In genomic region chr16:90044111-90044551, GRCh38 we compare ENCODE assay signal across 1 cellular context.
TF ChIP-seq lines count a peak whose summit lies in the region.

No MANE protein-coding gene starts in this region.

TF ChIP-seq in K562, 482 proteins besides CTCF, POLR2A, EP300 and RAD21 (continued from another document):
- TF ChIP-seq, protein P1, sequence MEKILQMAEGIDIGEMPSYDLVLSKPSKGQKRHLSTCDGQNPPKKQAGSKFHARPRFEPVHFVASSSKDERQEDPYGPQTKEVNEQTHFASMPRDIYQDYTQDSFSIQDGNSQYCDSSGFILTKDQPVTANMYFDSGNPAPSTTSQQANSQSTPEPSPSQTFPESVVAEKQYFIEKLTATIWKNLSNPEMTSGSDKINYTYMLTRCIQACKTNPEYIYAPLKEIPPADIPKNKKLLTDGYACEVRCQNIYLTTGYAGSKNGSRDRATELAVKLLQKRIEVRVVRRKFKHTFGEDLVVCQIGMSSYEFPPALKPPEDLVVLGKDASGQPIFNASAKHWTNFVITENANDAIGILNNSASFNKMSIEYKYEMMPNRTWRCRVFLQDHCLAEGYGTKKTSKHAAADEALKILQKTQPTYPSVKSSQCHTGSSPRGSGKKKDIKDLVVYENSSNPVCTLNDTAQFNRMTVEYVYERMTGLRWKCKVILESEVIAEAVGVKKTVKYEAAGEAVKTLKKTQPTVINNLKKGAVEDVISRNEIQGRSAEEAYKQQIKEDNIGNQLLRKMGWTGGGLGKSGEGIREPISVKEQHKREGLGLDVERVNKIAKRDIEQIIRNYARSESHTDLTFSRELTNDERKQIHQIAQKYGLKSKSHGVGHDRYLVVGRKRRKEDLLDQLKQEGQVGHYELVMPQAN (IDR thresholded peaks at IDR 0.05; ENCODE audit: borderline replicate concordance): no peak
- TF ChIP-seq NR2C2 (CRISPR knock-in tag; IDR thresholded peaks at IDR 0.05) (no peak), NR2C2 (tag; IDR thresholded peaks at IDR 0.05) (no peak), ZNF121 (CRISPR knock-in tag; conservative IDR thresholded peaks at IDR 0.05) (no peak), KDM5B (IDR thresholded peaks at IDR 0.05; ENCODE audit: insufficient replicate concordance, low read depth, low read length) (no peak), ZFP36 (IDR thresholded peaks at IDR 0.05; ENCODE audit: low read depth, low read length, partially characterized antibody) (no peak), MED1 (CRISPR knock-in tag; IDR thresholded peaks at IDR 0.05; ENCODE audit: borderline replicate concordance) (no peak), HNRNPL (IDR thresholded peaks at IDR 0.05; ENCODE audit: low read depth, low read length) (no peak), TBP (optimal IDR thresholded peaks at IDR 0.05; ENCODE audit: low read depth, low read length) (no peak), ZNF212 (CRISPR knock-in tag; IDR thresholded peaks at IDR 0.05) (no peak), BMI1 (IDR thresholded peaks at IDR 0.05; ENCODE audit: low read length) (no peak), PURB (CRISPR knock-in tag; IDR thresholded peaks at IDR 0.05; ENCODE audit: low read depth) (no peak), KLF10 (CRISPR knock-in tag; IDR thresholded peaks at IDR 0.05) (no peak), ZNF707 (CRISPR knock-in tag; conservative IDR thresholded peaks at IDR 0.05) (no peak), POLR2B (IDR thresholded peaks at IDR 0.05; ENCODE audit: low read depth, partially characterized antibody) (no peak), COPS2 (conservative IDR thresholded peaks at IDR 0.05) (no peak), YY1 (IDR thresholded peaks at IDR 0.05; ENCODE audit: borderline replicate concordance in 1 of 3, control insufficient read depth in 1 of 3, extremely low read depth in 1 of 3, insufficient read depth in 3 of 3, insufficient read length in 1 of 3, insufficient replicate concordance in 2 of 3, low read depth in 1 of 3, low read length in 2 of 3) (no peak), ZFX (CRISPR knock-in tag; IDR thresholded peaks at IDR 0.05) (0 out of 2 replicates have a peak, but pooled peaks have one; percentile 26), ZNF589 (CRISPR knock-in tag; IDR thresholded peaks at IDR 0.05; ENCODE audit: low read depth) (no peak), RBM34 (IDR thresholded peaks at IDR 0.05; ENCODE audit: borderline replicate concordance, insufficient read depth, low read length) (no peak), SAFB2 (IDR thresholded peaks at IDR 0.05; ENCODE audit: borderline replicate concordance, low read depth, low read length, severe bottlenecking) (no peak), ZNF311 (CRISPR knock-in tag; IDR thresholded peaks at IDR 0.05) (no peak), JUND (IDR thresholded peaks at IDR 0.05; ENCODE audit: borderline replicate concordance, low read depth, low read length) (peak; percentile 67; the same call in 1 of the 2 replicates), JUND (tag; IDR thresholded peaks at IDR 0.05; ENCODE audit: borderline replicate concordance, low read depth, low read length) (peak; percentile 36; the same call in 1 of the 3 replicates), RFX5 (IDR thresholded peaks at IDR 0.05; ENCODE audit: low read depth, low read length) (no peak), PHF21A (IDR thresholded peaks at IDR 0.05; ENCODE audit: borderline replicate concordance, low read depth) (no peak), ZKSCAN3 (CRISPR knock-in tag; IDR thresholded peaks at IDR 0.05) (no peak), KLF16 (IDR thresholded peaks at IDR 0.05) (no peak), ATF3 (IDR thresholded peaks at IDR 0.05) (peak; percentile 42; the same call in 1 of the 2 replicates), ATF3 (CRISPR knock-in tag; conservative IDR thresholded peaks at IDR 0.05) (no peak), ZNF76 (CRISPR knock-in tag; IDR thresholded peaks at IDR 0.05; ENCODE audit: borderline replicate concordance) (no peak), CBX8 (IDR thresholded peaks at IDR 0.05; ENCODE audit: borderline replicate concordance, extremely low read depth, low read depth, low read length, poor library complexity, severe bottlenecking) (no peak)
- TF ChIP-seq, protein P2, sequence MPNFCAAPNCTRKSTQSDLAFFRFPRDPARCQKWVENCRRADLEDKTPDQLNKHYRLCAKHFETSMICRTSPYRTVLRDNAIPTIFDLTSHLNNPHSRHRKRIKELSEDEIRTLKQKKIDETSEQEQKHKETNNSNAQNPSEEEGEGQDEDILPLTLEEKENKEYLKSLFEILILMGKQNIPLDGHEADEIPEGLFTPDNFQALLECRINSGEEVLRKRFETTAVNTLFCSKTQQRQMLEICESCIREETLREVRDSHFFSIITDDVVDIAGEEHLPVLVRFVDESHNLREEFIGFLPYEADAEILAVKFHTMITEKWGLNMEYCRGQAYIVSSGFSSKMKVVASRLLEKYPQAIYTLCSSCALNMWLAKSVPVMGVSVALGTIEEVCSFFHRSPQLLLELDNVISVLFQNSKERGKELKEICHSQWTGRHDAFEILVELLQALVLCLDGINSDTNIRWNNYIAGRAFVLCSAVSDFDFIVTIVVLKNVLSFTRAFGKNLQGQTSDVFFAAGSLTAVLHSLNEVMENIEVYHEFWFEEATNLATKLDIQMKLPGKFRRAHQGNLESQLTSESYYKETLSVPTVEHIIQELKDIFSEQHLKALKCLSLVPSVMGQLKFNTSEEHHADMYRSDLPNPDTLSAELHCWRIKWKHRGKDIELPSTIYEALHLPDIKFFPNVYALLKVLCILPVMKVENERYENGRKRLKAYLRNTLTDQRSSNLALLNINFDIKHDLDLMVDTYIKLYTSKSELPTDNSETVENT (CRISPR knock-in tag; IDR thresholded peaks at IDR 0.05): no peak
- TF ChIP-seq, protein P3, sequence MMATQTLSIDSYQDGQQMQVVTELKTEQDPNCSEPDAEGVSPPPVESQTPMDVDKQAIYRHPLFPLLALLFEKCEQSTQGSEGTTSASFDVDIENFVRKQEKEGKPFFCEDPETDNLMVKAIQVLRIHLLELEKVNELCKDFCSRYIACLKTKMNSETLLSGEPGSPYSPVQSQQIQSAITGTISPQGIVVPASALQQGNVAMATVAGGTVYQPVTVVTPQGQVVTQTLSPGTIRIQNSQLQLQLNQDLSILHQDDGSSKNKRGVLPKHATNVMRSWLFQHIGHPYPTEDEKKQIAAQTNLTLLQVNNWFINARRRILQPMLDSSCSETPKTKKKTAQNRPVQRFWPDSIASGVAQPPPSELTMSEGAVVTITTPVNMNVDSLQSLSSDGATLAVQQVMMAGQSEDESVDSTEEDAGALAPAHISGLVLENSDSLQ (IDR thresholded peaks at IDR 0.05): peak; percentile 67
- TF ChIP-seq, protein P4, sequence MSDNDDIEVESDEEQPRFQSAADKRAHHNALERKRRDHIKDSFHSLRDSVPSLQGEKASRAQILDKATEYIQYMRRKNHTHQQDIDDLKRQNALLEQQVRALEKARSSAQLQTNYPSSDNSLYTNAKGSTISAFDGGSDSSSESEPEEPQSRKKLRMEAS (CRISPR knock-in tag; IDR thresholded peaks at IDR 0.05): no peak
- TF ChIP-seq, protein P5, sequence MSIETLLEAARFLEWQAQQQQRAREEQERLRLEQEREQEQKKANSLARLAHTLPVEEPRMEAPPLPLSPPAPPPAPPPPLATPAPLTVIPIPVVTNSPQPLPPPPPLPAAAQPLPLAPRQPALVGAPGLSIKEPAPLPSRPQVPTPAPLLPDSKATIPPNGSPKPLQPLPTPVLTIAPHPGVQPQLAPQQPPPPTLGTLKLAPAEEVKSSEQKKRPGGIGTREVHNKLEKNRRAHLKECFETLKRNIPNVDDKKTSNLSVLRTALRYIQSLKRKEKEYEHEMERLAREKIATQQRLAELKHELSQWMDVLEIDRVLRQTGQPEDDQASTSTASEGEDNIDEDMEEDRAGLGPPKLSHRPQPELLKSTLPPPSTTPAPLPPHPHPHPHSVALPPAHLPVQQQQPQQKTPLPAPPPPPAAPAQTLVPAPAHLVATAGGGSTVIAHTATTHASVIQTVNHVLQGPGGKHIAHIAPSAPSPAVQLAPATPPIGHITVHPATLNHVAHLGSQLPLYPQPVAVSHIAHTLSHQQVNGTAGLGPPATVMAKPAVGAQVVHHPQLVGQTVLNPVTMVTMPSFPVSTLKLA (conservative IDR thresholded peaks at IDR 0.05): no peak
- TF ChIP-seq, protein P6, sequence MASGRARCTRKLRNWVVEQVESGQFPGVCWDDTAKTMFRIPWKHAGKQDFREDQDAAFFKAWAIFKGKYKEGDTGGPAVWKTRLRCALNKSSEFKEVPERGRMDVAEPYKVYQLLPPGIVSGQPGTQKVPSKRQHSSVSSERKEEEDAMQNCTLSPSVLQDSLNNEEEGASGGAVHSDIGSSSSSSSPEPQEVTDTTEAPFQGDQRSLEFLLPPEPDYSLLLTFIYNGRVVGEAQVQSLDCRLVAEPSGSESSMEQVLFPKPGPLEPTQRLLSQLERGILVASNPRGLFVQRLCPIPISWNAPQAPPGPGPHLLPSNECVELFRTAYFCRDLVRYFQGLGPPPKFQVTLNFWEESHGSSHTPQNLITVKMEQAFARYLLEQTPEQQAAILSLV (tag; IDR thresholded peaks at IDR 0.05): no peak
TF ChIP-seq in K562: peak in this region for 11.
